In genomic region chr2:191869178-191869577, GRCh38 we compare ENCODE assay signal across 8 cellular contexts. TPM values are rescaled to one million over a fixed set of nuclear protein-coding genes. Genes with fewer than 3 reads are reported as not detected.
DNase-seq lines count a peak whose midpoint lies in the region; ATAC-seq and TF ChIP-seq lines count a peak whose summit lies in the region.

No MANE protein-coding gene starts in this region.

- H3K9me3 Mint-ChIP-seq in activated CD4-positive, alpha-beta T cell treated with anti-CD3 and anti-CD28 coated beads, Interleukin-2, amount 10 ng/mL, durations not matched to agents 7 days and 5 days, result no peaks in the 10 kb centered on the region

- no peak overlapping the region for H3K9ac ChIP-seq in fibroblast of lung (ENCODE audit: insufficient read depth, low read length)

- no peak overlapping the region for H3K27ac Mint-ChIP-seq in activated CD4-positive, alpha-beta T cell treated with anti-CD3 and anti-CD28 coated beads, Interleukin-2, amount 10 ng/mL, durations not matched to agents 7 days and 5 days

- H3K36me3 ChIP-seq in heart right ventricle (no peaks in the 10 kb centered on the region), fibroblast of lung (ENCODE audit: control insufficient read depth, insufficient read depth, low read length) (no peaks in the 10 kb centered on the region)

- no peaks in the 10 kb centered on the region for H3K79me2 ChIP-seq in fibroblast of lung (ENCODE audit: control insufficient read depth, insufficient read depth, low read length)

- H2AFZ ChIP-seq in fibroblast of lung (ENCODE audit: low read length), result no peak overlapping the region

- intact Hi-C loops in right cardiac atrium (cut with DNase I), result no loop called here
- intact Hi-C loops in heart right ventricle (cut with DNase I), result loop anchor here in 2 of 10 donors (5.0 kb wide), 2 partner anchors 38 to 293 kb away; no protein-coding TSS in a partner anchor

- no peaks in the 10 kb centered on the region for H3K9me3 ChIP-seq in right cardiac atrium (ENCODE audit: control insufficient read depth, low read length)
- no peaks in the 10 kb centered on the region for H3K9me3 ChIP-seq in heart right ventricle
- no peaks in the 10 kb centered on the region for H3K9me3 ChIP-seq in fibroblast of lung (ENCODE audit: control insufficient read depth, insufficient read depth, low read depth, low read length)

- no peaks in the 10 kb centered on the region for H4K20me1 ChIP-seq in fibroblast of lung (ENCODE audit: control insufficient read depth, extremely low read depth, insufficient read depth, low read length)

- POLR2A ChIA-PET in activated CD4-positive, alpha-beta T cell treated with anti-CD3 and anti-CD28 coated beads, Interleukin-2, amount 10 ng/mL, durations not matched to agents 7 days and 5 days (lab: Charles Lee), result no interaction called here

- no peaks in the 10 kb centered on the region for H3K4me1 Mint-ChIP-seq in activated CD4-positive, alpha-beta T cell treated with anti-CD3 and anti-CD28 coated beads, Interleukin-2, amount 10 ng/mL, durations not matched to agents 7 days and 5 days

- H3K27ac ChIP-seq in right cardiac atrium (ENCODE audit: low read length) (no peak overlapping the region), heart right ventricle (peak overlapping the region in 3 of 10 donors; percentile 84 to 88 (median 88)), fibroblast of lung (ENCODE audit: insufficient read depth, low read length) (no peak overlapping the region)

- TF ChIP-seq CTCF in heart right ventricle (IDR thresholded peaks at IDR 0.05) (peak in 3 of 9 donors; percentile 13 to 21 (median 16)), fibroblast of lung (conservative IDR thresholded peaks at IDR 0.05 in 1 of 2, IDR thresholded peaks at IDR 0.05 in 1 of 2; ENCODE audit: low read depth in 1 of 2, low read length in 2 of 2) (peak in 1 of 2 donors; percentile 32)

- H3K36me3 Mint-ChIP-seq in activated CD4-positive, alpha-beta T cell treated with anti-CD3 and anti-CD28 coated beads, Interleukin-2, amount 10 ng/mL, durations not matched to agents 7 days and 5 days (ENCODE audit: low read depth), result no peaks in the 10 kb centered on the region

- H3K27me3 ChIP-seq in right cardiac atrium (ENCODE audit: control insufficient read depth, insufficient read depth), result no peaks in the 10 kb centered on the region
- H3K27me3 ChIP-seq in heart right ventricle, result no peaks in the 10 kb centered on the region
- H3K27me3 ChIP-seq in fibroblast of lung (ENCODE audit: control insufficient read depth, insufficient read depth, low read length), result no peaks in the 10 kb centered on the region

- H3K27me3 Mint-ChIP-seq in activated CD4-positive, alpha-beta T cell treated with anti-CD3 and anti-CD28 coated beads, Interleukin-2, amount 10 ng/mL, durations not matched to agents 7 days and 5 days, result peaks cover 13% of the 10 kb centered on the region

- ATAC-seq in right cardiac atrium (no peak), heart right ventricle (no peak)

- H3K4me3 ChIP-seq in right cardiac atrium (ENCODE audit: low read length) (no peak overlapping the region), heart right ventricle (no peak overlapping the region), fibroblast of lung (replicated peaks in 1 of 4; ENCODE audit: control extremely low read depth in 1 of 4, insufficient read depth in 1 of 4, low read depth in 3 of 4, low read length in 4 of 4) (no peak overlapping the region)

- H3K4me2 ChIP-seq in fibroblast of lung (ENCODE audit: extremely low read depth, insufficient read depth, low read length), result no peak overlapping the region

- peaks cover 12% of the 10 kb centered on the region for H3K4me1 ChIP-seq in right cardiac atrium (ENCODE audit: control insufficient read depth, insufficient read depth, low read length)
- peaks cover 7 to 60% (median 42%) of the 10 kb centered on the region in 9 donors for H3K4me1 ChIP-seq in heart right ventricle
- H3K4me1 ChIP-seq in fibroblast of lung (ENCODE audit: control insufficient read depth, extremely low read depth, insufficient read depth, low read length), result peaks cover 17% of the 10 kb centered on the region

- DNase-seq in right cardiac atrium (peak in 2 of 3 donors; percentile 18 to 37), heart right ventricle (no peak), NCI-H510A (lab: John Stamatoyannopoulos, UW) (peak; percentile 73), fibroblast of lung (ENCODE audit: low read depth in 2 of 2) (peak; percentile 40 to 47), dedifferentiated amniotic fluid mesenchymal stem cell (ENCODE audit: extremely low spot score) (no peak), GM19238 (ENCODE audit: insufficient read length, low spot score) (no peak)
- no peak for DNase-seq in activated CD4-positive, alpha-beta T cell treated with anti-CD3 and anti-CD28 coated beads, Interleukin-2, amount 10 ng/mL, durations not matched to agents 7 days and 5 days
- no peak for DNase-seq in stimulated activated CD4-positive, alpha-beta T cell treated with anti-CD3 and anti-CD28 coated beads, Interleukin-1b, Interleukin-23, amount 100 ng/mL, for 48 hours

- no peak overlapping the region for H3K4me3 Mint-ChIP-seq in activated CD4-positive, alpha-beta T cell treated with anti-CD3 and anti-CD28 coated beads, Interleukin-2, amount 10 ng/mL, durations not matched to agents 7 days and 5 days

- WGBS in right cardiac atrium, result 69% methylated on average over 6 of the region's 6 CpGs
- 64 to 68% methylated on average over 6 of the region's 6 CpGs for WGBS in heart right ventricle, 2 donors

- CTCF ChIA-PET in activated CD4-positive, alpha-beta T cell treated with anti-CD3 and anti-CD28 coated beads, Interleukin-2, amount 10 ng/mL, durations not matched to agents 7 days and 5 days (lab: Charles Lee), result interaction anchor here (0.8 kb wide), 1 partner anchor 30 kb away, joined by 3 read pairs; no protein-coding TSS in a partner anchor

RNA-seq across cellular contexts. Expression of gene CAVIN2, which starts 22.3 kb away (rescaled TPM):
- 100 to 1,000 TPM in 3 of 4 donors, 10 to 100 TPM in 1; 97.9 to 128 (median 119) TPM for total RNA-seq in right cardiac atrium
- 76.0 TPM for polyA plus RNA-seq in right cardiac atrium
- total RNA-seq in heart right ventricle, result 100 to 1,000 TPM in 5 of 10 donors, 10 to 100 TPM in 5; 73.5 to 126 (median 101) TPM
- 10 to 100 TPM; 31.5 to 38.6 TPM for polyA plus RNA-seq in heart right ventricle
- 12.6 and 28.1 TPM in 2 replicates for total RNA-seq in fibroblast of lung
- 25.1 and 26.4 TPM in 2 replicates for polyA plus RNA-seq in fibroblast of lung
- polyA plus RNA-seq in fibroblast of lung (2012), result 23.0 TPM in 2 replicates
- 14.7 and 15.2 TPM in 2 replicates for polyA minus RNA-seq in fibroblast of lung (ENCODE audit: low replicate concordance)
- not detected for total RNA-seq in activated CD4-positive, alpha-beta T cell treated with anti-CD3 and anti-CD28 coated beads, Interleukin-2, amount 10 ng/mL, durations not matched to agents 7 days and 5 days

Comparison
In these comparisons a context has a peak if more than half of its experiments do, and no peak if none do; other contexts are left out.
1. DNase-seq: peak in right cardiac atrium (2 of 3), NCI-H510A (single experiment) and fibroblast of lung (2 of 2); none in heart right ventricle (0 of 2), dedifferentiated amniotic fluid mesenchymal stem cell (single experiment), GM19238 (single experiment), activated CD4-positive, alpha-beta T cell treated with anti-CD3 and anti-CD28 coated beads, Interleukin-2, amount 10 ng/mL, durations not matched to agents 7 days and 5 days (single experiment) and stimulated activated CD4-positive, alpha-beta T cell treated with anti-CD3 and anti-CD28 coated beads, Interleukin-1b, Interleukin-23, amount 100 ng/mL, for 48 hours (single experiment).
2. RNA of gene CAVIN2, which starts 22.3 kb away (total RNA-seq): 97.9 to 128 TPM in right cardiac atrium, 73.5 to 126 TPM in heart right ventricle and 12.6 to 28.1 TPM in fibroblast of lung; not detected in activated CD4-positive, alpha-beta T cell treated with anti-CD3 and anti-CD28 coated beads, Interleukin-2, amount 10 ng/mL, durations not matched to agents 7 days and 5 days; every median in the first group is over 10 times any median in the second.